In the genomic region with DNA sequence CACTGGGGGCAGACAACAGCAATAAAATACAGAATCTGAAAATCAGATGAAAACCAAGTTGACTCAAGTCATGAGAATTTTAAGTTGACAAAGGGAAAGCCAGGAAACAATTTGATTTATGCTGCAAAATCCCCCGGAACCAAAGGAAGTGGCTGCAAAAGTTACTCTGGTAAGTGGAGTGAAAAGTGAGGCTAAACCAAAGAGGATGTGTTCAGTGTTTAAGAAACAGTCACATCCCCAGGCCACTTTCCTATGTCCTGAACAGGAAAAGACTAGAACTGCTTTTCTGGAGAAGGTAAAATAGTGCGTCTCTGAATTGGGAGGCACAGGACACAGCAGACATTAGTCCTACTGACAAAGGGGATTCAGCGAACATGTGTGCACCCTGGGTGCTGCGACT, we compare ENCODE assay signal across 21 cellular contexts. TPM values are rescaled to one million over a fixed set of nuclear protein-coding genes. Genes with fewer than 3 reads are reported as not detected.
DNase-seq lines count a peak whose midpoint lies in the region; ATAC-seq lines count a peak whose summit lies in the region.
"Had no signal": no experiment of that assay in that cellular context is flagged by ENCODE, and none has a peak within 500 bp of the region (broad histone marks: within the 10 kb centered on the region; RNA-seq: fewer than 3 reads in every experiment).

No MANE protein-coding gene starts in this region.

- no peaks in the 10 kb centered on the region for H3K9me2 ChIP-seq in Karpas-422 (replicated peaks; ENCODE audit: insufficient read depth, low read length)

- H3K36me3 ChIP-seq in CD4-positive, CD25-positive, alpha-beta regulatory T cell (ENCODE audit: control insufficient read depth, insufficient read depth, low read length): no peaks in the 10 kb centered on the region
- H3K36me3 ChIP-seq in Karpas-422 (ENCODE audit: insufficient read depth, low read length): peaks cover 10% of the 10 kb centered on the region; the same call in 1 of the 2 replicates
- H3K36me3 ChIP-seq: ascending aorta had no signal

- no peak for DNase-seq in T-helper 2 cell treated with Interferon-gamma antibody and Interleukin-4, amounts not matched to agents 5 μg/mL and 100 μg/mL, for 36 hours (ENCODE audit: low spot score)
- DNase-seq in T-helper 2 cell: no peak
- DNase-seq in CD4-positive, CD25-positive, alpha-beta regulatory T cell: no peak
- DNase-seq in Karpas-422: no peak
- peak; percentile 72 for DNase-seq in dermis blood vessel endothelial cell
- DNase-seq in NCI-H524 (lab: John Stamatoyannopoulos, UW): no peak
- no peak for DNase-seq in NCI-H128 (lab: John Stamatoyannopoulos, UW; ENCODE audit: unreplicated experiment)
- DNase-seq: activated T-cell treated with anti-CD3 and anti-CD28 coated beads for 4 hours; foreskin melanocyte; naive thymus-derived CD8-positive, alpha-beta T cell; NCI-H187; NCI-H446 treated with DMSO at 0.1 percent for 48 hours; Right ventricle myocardium superior; stimulated activated CD4-positive, alpha-beta T cell treated with anti-CD3 and anti-CD28 coated beads, Interleukin-12 subunit alpha, Interleukin-12 subunit beta, amount 100 ng/mL, for 4 hours had no signal

- H3K9ac ChIP-seq in Karpas-422 (ENCODE audit: low read length): 0 out of 2 replicates have a peak overlapping the region, but pooled peaks have one; percentile 6

- H3K4me3 Mint-ChIP-seq in T-helper 2 cell treated with Interferon-gamma antibody and Interleukin-4, amounts not matched to agents 5 μg/mL and 100 μg/mL, for 36 hours: peak overlapping the region; percentile 39
- no peak overlapping the region for H3K4me3 Mint-ChIP-seq in CD4-positive, CD25-positive, alpha-beta regulatory T cell
- H3K4me3 Mint-ChIP-seq: CD14-positive monocyte; stimulated activated naive CD8-positive, alpha-beta T cell treated with anti-CD3 and anti-CD28 coated beads, Interleukin-15, Interleukin-2, amounts not matched to agents 100 ng/mL and 50 ng/mL, for 24 hours had no signal

- peak overlapping the region; percentile 52 for H3K27ac Mint-ChIP-seq in T-helper 2 cell treated with Interferon-gamma antibody and Interleukin-4, amounts not matched to agents 5 μg/mL and 100 μg/mL, for 36 hours
- peak overlapping the region in 2 of 3 donors; percentile 13 to 20 for H3K27ac Mint-ChIP-seq in CD4-positive, CD25-positive, alpha-beta regulatory T cell
- H3K27ac Mint-ChIP-seq: stimulated activated naive CD8-positive, alpha-beta T cell treated with anti-CD3 and anti-CD28 coated beads, Interleukin-15, Interleukin-2, amounts not matched to agents 100 ng/mL and 50 ng/mL, for 24 hours had no signal

- no peak overlapping the region for H3K4me2 ChIP-seq in Karpas-422 (ENCODE audit: low read depth, low read length, poor library complexity, severe bottlenecking)

- no peaks in the 10 kb centered on the region for H3K27me3 Mint-ChIP-seq in T-helper 2 cell treated with Interferon-gamma antibody and Interleukin-4, amounts not matched to agents 5 μg/mL and 100 μg/mL, for 36 hours (ENCODE audit: low read depth)
- no peaks in the 10 kb centered on the region for H3K27me3 Mint-ChIP-seq in CD4-positive, CD25-positive, alpha-beta regulatory T cell
- H3K27me3 Mint-ChIP-seq: naive thymus-derived CD8-positive, alpha-beta T cell; stimulated activated naive CD8-positive, alpha-beta T cell treated with anti-CD3 and anti-CD28 coated beads, Interleukin-15, Interleukin-2, amounts not matched to agents 100 ng/mL and 50 ng/mL, for 24 hours had no signal

- H3K4me1 ChIP-seq in CD4-positive, CD25-positive, alpha-beta regulatory T cell (ENCODE audit: control insufficient read depth, insufficient read depth, low read length, poor library complexity, severe bottlenecking): peaks cover 15% of the 10 kb centered on the region
- peaks cover 36% of the 10 kb centered on the region for H3K4me1 ChIP-seq in Karpas-422 (ENCODE audit: low read length)

- H3K36me3 Mint-ChIP-seq in T-helper 2 cell treated with Interferon-gamma antibody and Interleukin-4, amounts not matched to agents 5 μg/mL and 100 μg/mL, for 36 hours (ENCODE audit: low read depth): peaks cover 15% of the 10 kb centered on the region
- H3K36me3 Mint-ChIP-seq in CD4-positive, CD25-positive, alpha-beta regulatory T cell: peaks cover 11% of the 10 kb centered on the region

- no peaks in the 10 kb centered on the region for H3K9me3 ChIP-seq in CD4-positive, CD25-positive, alpha-beta regulatory T cell (ENCODE audit: control insufficient read depth in 2 of 2, low read length in 2 of 2)
- no peaks in the 10 kb centered on the region for H3K9me3 ChIP-seq in Karpas-422 (ENCODE audit: low read length)
- H3K9me3 ChIP-seq: ascending aorta had no signal

- peaks cover 94% of the 10 kb centered on the region for H3K79me2 ChIP-seq in Karpas-422 (ENCODE audit: low read length)

- no peak overlapping the region for H3K27ac ChIP-seq in CD4-positive, CD25-positive, alpha-beta regulatory T cell (ENCODE audit: insufficient read depth, low read length, poor library complexity, severe bottlenecking)
- H3K27ac ChIP-seq in Karpas-422 (ENCODE audit: low read length): 0 out of 2 replicates have a peak overlapping the region, but pooled peaks have one; percentile 1
- H3K27ac ChIP-seq: 22Rv1, ascending aorta had no signal

- no peaks in the 10 kb centered on the region for H3K9me3 Mint-ChIP-seq in T-helper 2 cell treated with Interferon-gamma antibody and Interleukin-4, amounts not matched to agents 5 μg/mL and 100 μg/mL, for 36 hours
- H3K9me3 Mint-ChIP-seq in CD4-positive, CD25-positive, alpha-beta regulatory T cell: no peaks in the 10 kb centered on the region
- H3K9me3 Mint-ChIP-seq: naive thymus-derived CD8-positive, alpha-beta T cell; stimulated activated naive CD8-positive, alpha-beta T cell treated with anti-CD3 and anti-CD28 coated beads, Interleukin-15, Interleukin-2, amounts not matched to agents 100 ng/mL and 50 ng/mL, for 24 hours had no signal

- H3K4me3 ChIP-seq in CD4-positive, CD25-positive, alpha-beta regulatory T cell (ENCODE audit: low read depth, low read length): no peak overlapping the region
- no peak overlapping the region for H3K4me3 ChIP-seq in Karpas-422 (ENCODE audit: low read length)
- H3K4me3 ChIP-seq: ascending aorta, lung had no signal

- peaks cover 40% of the 10 kb centered on the region for H3K4me1 Mint-ChIP-seq in T-helper 2 cell treated with Interferon-gamma antibody and Interleukin-4, amounts not matched to agents 5 μg/mL and 100 μg/mL, for 36 hours (ENCODE audit: low read depth)
- peaks cover 14 to 48% (median 32%) of the 10 kb centered on the region in 4 donors for H3K4me1 Mint-ChIP-seq in CD4-positive, CD25-positive, alpha-beta regulatory T cell

- no peaks in the 10 kb centered on the region for H4K20me1 ChIP-seq in Karpas-422 (ENCODE audit: insufficient read depth, low read depth, low read length)

- no peak overlapping the region for H2AFZ ChIP-seq in Karpas-422 (ENCODE audit: low read length)

- ATAC-seq in CD4-positive, CD25-positive, alpha-beta regulatory T cell (ENCODE audit: low read depth in 2 of 2): no peak
- ATAC-seq in HG02885 (IDR thresholded peaks at IDR 0.05; ENCODE audit: poor library complexity, unreplicated experiment): no peak
- ATAC-seq: activated CD4-positive, CD25-positive, alpha-beta regulatory T cell treated with anti-CD3 and anti-CD28 coated beads, Interleukin-2, amount 50 U/mL, for 24 hours; naive thymus-derived CD8-positive, alpha-beta T cell had no signal

- H3K27me3 ChIP-seq in CD4-positive, CD25-positive, alpha-beta regulatory T cell (ENCODE audit: control insufficient read depth, insufficient read depth, low read length): no peaks in the 10 kb centered on the region
- H3K27me3 ChIP-seq in Karpas-422 (ENCODE audit: low read length): no peaks in the 10 kb centered on the region
- H3K27me3 ChIP-seq: ascending aorta had no signal

RNA-seq across cellular contexts. Expression of a gene that starts 5.9 kb away (rescaled TPM):
- 30.0 TPM for total RNA-seq in CD4-positive, CD25-positive, alpha-beta regulatory T cell
- polyA plus RNA-seq in CD4-positive, CD25-positive, alpha-beta regulatory T cell: 10 to 100 TPM in 1 of 4 donors, 1 to 10 TPM in 3; 6.9 to 10.4 (median 8.8) TPM
- total RNA-seq in Karpas-422 (2014; rRNA removed; shearing (Covaris generic); ENCODE audit: low replicate concordance): 27.9 and 70.9 TPM in 2 replicates
- total RNA-seq in dermis blood vessel endothelial cell: 16.7 and 23.3 TPM in 2 replicates
